ENCODE assay signal across 8 cellular contexts in the genomic region with DNA sequence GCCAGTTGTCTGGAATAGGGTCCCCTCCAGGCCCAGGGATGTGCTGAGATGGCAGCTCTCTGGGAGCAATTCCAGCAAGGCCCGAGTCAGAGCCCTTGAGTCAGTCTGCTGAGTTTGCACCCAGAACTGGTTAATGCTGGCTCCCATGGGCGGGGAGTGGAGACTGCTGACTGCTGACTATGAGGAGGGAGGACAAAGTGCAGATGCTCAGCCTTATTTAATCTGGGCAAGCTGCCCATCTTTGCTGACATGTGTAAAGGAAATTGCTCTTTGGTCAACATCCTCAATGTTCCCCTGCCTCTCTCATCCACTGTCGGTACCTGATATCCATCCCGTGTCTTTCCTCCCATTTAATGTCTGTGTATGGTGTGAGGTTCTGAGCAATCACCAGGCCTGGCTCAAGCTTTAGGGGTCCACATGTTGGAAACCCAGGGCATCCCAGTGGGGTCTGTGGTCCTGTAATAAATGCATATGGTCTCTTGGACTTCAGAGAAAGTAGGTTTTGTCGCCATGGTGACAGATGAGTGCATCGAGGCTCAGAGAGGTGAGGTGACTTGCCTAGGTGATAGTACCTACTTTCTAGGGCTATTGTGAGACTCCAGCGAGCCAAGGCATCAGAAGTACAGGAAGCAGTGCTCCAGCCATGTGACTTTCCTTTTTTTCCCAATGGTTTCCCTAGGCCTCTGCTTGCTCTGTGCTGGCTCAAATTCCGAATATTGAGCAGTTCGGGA. TPM values are rescaled to one million over a fixed set of nuclear protein-coding genes. Genes with fewer than 3 reads are reported as not detected.
DNase-seq lines count a peak whose midpoint lies in the region; ATAC-seq and TF ChIP-seq lines count a peak whose summit lies in the region.

No MANE protein-coding gene starts in this region.

- peak; percentile 84 for DNase-seq in DMS53 treated with DMSO at 0.1 percent for 48 hours (lab: John Stamatoyannopoulos, UW; ENCODE audit: unreplicated experiment)
- peak; percentile 50 for DNase-seq in NCI-H226
- no peak for DNase-seq in NAMALWA (ENCODE audit: low spot score)
- no peak for DNase-seq in activated CD4-positive, alpha-beta T cell treated with anti-CD3 and anti-CD28 coated beads for 36 hours

- H3K4me1 ChIP-seq in parathyroid adenoma, result peaks cover 4% of the 10 kb centered on the region

- H3K27ac ChIP-seq in parathyroid adenoma, result peak overlapping the region; percentile 39

- H3K79me2 ChIP-seq in parathyroid adenoma, result no peaks in the 10 kb centered on the region

- H3K4me3 Mint-ChIP-seq in activated CD4-positive, alpha-beta T cell treated with anti-CD3 and anti-CD28 coated beads for 36 hours, result no peak overlapping the region

- no peaks in the 10 kb centered on the region for H3K36me3 ChIP-seq in parathyroid adenoma (ENCODE audit: control insufficient read depth, insufficient read depth, low read length)

- ATAC-seq in esophagus mucosa (peak; percentile 92), GM19467 (IDR thresholded peaks at IDR 0.05; ENCODE audit: unreplicated experiment) (no peak), HG03460 (IDR thresholded peaks at IDR 0.05; ENCODE audit: unreplicated experiment) (no peak)
- no peak for ATAC-seq in activated CD4-positive, alpha-beta T cell treated with anti-CD3 and anti-CD28 coated beads for 36 hours

- no peak overlapping the region for H3K4me2 ChIP-seq in parathyroid adenoma (ENCODE audit: low read length)

- no peaks in the 10 kb centered on the region for H3K9me3 Mint-ChIP-seq in activated CD4-positive, alpha-beta T cell treated with anti-CD3 and anti-CD28 coated beads for 36 hours (ENCODE audit: low read depth)

- H3K4me1 Mint-ChIP-seq in activated CD4-positive, alpha-beta T cell treated with anti-CD3 and anti-CD28 coated beads for 36 hours, result no peaks in the 10 kb centered on the region

- CTCF ChIA-PET in activated CD4-positive, alpha-beta T cell treated with anti-CD3 and anti-CD28 coated beads for 36 hours (lab: Charles Lee), result no interaction called here

- no peaks in the 10 kb centered on the region for H3K27me3 ChIP-seq in parathyroid adenoma (ENCODE audit: control insufficient read depth, insufficient read depth, low read length)

- no peaks in the 10 kb centered on the region for H3K36me3 Mint-ChIP-seq in activated CD4-positive, alpha-beta T cell treated with anti-CD3 and anti-CD28 coated beads for 36 hours (ENCODE audit: low read depth)

- intact Hi-C loops in activated CD4-positive, alpha-beta T cell treated with anti-CD3 and anti-CD28 coated beads for 36 hours (cut with DNase I, micrococcal nuclease), result no loop called here

- H3K27me3 Mint-ChIP-seq in activated CD4-positive, alpha-beta T cell treated with anti-CD3 and anti-CD28 coated beads for 36 hours, result no peaks in the 10 kb centered on the region

- no peak overlapping the region for H3K27ac Mint-ChIP-seq in activated CD4-positive, alpha-beta T cell treated with anti-CD3 and anti-CD28 coated beads for 36 hours

- no peak overlapping the region for H3K9ac ChIP-seq in parathyroid adenoma

- no peak for TF ChIP-seq CTCF in parathyroid adenoma (IDR thresholded peaks at IDR 0.05)

- H2AFZ ChIP-seq in parathyroid adenoma, result peak overlapping the region; percentile 40

- no peak overlapping the region for H3K4me3 ChIP-seq in parathyroid adenoma (ENCODE audit: low read depth, low read length)

- POLR2A ChIA-PET in activated CD4-positive, alpha-beta T cell treated with anti-CD3 and anti-CD28 coated beads for 36 hours (lab: Charles Lee), result no interaction called here

- H3K9me3 ChIP-seq in parathyroid adenoma (ENCODE audit: control insufficient read depth, low read length), result no peaks in the 10 kb centered on the region

RNA-seq across cellular contexts. Expression of gene RNF135, which starts 20.0 kb away (rescaled TPM):
- 23.7 TPM for total RNA-seq in esophagus mucosa
- total RNA-seq in activated CD4-positive, alpha-beta T cell treated with anti-CD3 and anti-CD28 coated beads for 36 hours, result 1 to 10 TPM; 5.8 to 6.0 TPM

RNA-seq across cellular contexts. Expression of gene ADAP2, which starts 29.1 kb away (rescaled TPM):
- total RNA-seq in esophagus mucosa, result 6.3 TPM
- total RNA-seq in activated CD4-positive, alpha-beta T cell treated with anti-CD3 and anti-CD28 coated beads for 36 hours, result 1 to 10 TPM in 1 of 2 experiments, under 1 TPM in 1; 0.72 to 1.2 TPM

RNA-seq across cellular contexts. Expression of gene TEFM, which starts 44.8 kb away (rescaled TPM):
- 8.4 TPM for total RNA-seq in esophagus mucosa
- 10 to 100 TPM; 13.4 to 15.3 TPM for total RNA-seq in activated CD4-positive, alpha-beta T cell treated with anti-CD3 and anti-CD28 coated beads for 36 hours

Comparison
In these comparisons a context has a peak if more than half of its experiments do, and no peak if none do; other contexts are left out.
1. DNase-seq: peak in DMS53 treated with DMSO at 0.1 percent for 48 hours (single experiment) and NCI-H226 (single experiment); none in NAMALWA (single experiment) and activated CD4-positive, alpha-beta T cell treated with anti-CD3 and anti-CD28 coated beads for 36 hours (single experiment).